11 cellular contexts compared by ENCODE assay signal in the genomic region with DNA sequence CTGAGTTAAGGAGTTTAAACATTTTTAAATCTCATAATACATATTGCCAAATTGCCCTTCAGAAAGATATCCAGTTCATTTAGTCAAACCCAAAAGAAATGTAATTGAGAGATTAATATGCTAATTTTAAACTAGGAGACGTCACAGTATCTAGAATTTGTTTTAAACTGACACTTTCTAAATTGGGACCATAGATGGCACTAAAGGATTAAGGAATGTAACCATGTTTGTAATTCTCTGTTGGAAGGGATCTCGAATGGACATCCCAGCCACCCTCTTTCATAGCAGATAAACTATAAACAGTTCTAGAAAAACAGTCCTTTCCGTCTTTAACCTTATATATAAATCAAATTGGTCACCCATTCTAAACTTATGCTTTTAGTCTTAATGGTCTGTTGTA. TPM values are rescaled to one million over a fixed set of nuclear protein-coding genes. Genes with fewer than 3 reads are reported as not detected.
DNase-seq lines count a peak whose midpoint lies in the region; ATAC-seq, FAIRE-seq and TF ChIP-seq lines count a peak whose summit lies in the region.
"Had no signal": no experiment of that assay in that cellular context is flagged by ENCODE, and none has a peak within 500 bp of the region (broad histone marks: within the 10 kb centered on the region; RNA-seq: fewer than 3 reads in every experiment).

No MANE protein-coding gene starts in this region.

- no peak for TF ChIP-seq EP300 in GM12878 (IDR thresholded peaks at IDR 0.05; ENCODE audit: borderline replicate concordance in 1 of 2, control insufficient read depth in 1 of 2, low read depth in 2 of 2, low read length in 2 of 2)
- TF ChIP-seq EP300 in suprapubic skin (IDR thresholded peaks at IDR 0.05): no peak

- no peak overlapping the region for H3K27ac ChIP-seq in GM12878 (ENCODE audit: control insufficient read depth, insufficient read depth)
- H3K27ac ChIP-seq in suprapubic skin: no peak overlapping the region
- H3K27ac ChIP-seq: right lobe of liver had no signal

- H3K4me3 ChIP-seq in GM12878 (no peak overlapping the region), suprapubic skin (no peak overlapping the region)
- H3K4me3 ChIP-seq: right lobe of liver had no signal

- ATAC-seq in GM12878 (peak; percentile 46; the same call in 2 of the 3 replicates), T-helper 17 cell (no peak)

- 17% methylated on average over 3 of the region's 3 CpGs for WGBS in GM12878 (ENCODE audit: insufficient coverage, insufficient replicate concordance, low lambda C conversion rate, missing lambda C conversion rate)
- WGBS in suprapubic skin: 33% methylated on average over 3 of the region's 3 CpGs

- POLR2A ChIA-PET in GM12878 (lab: Charles Lee): no interaction called here

- no peaks in the 10 kb centered on the region for H3K4me1 ChIP-seq in GM12878 (ENCODE audit: control insufficient read depth, insufficient read depth, low read length)
- no peaks in the 10 kb centered on the region for H3K4me1 ChIP-seq in suprapubic skin
- H3K4me1 ChIP-seq: right lobe of liver had no signal

- TF ChIP-seq RAD21 in GM12878 (IDR thresholded peaks at IDR 0.05; ENCODE audit: insufficient read depth, low read depth, low read length): 0 out of 2 replicates have a peak, but pooled peaks have one; percentile 9

- H2AFZ ChIP-seq in GM12878 (ENCODE audit: control insufficient read depth, low read depth, low read length): no peak overlapping the region

- no peak overlapping the region for H3K4me3 Mint-ChIP-seq in T-helper 17 cell

- H3K9me3 ChIP-seq in GM12878 (replicated peaks; ENCODE audit: control insufficient read depth, insufficient read depth, low read length) (0 out of 3 replicates have a peak, but pooled peaks cover 2% of the 10 kb centered on the region), suprapubic skin (no peaks in the 10 kb centered on the region), T-helper 17 cell (ENCODE audit: control insufficient read depth, low read length, poor library complexity, severe bottlenecking) (no peaks in the 10 kb centered on the region)
- H3K9me3 ChIP-seq: right lobe of liver had no signal

- no peaks in the 10 kb centered on the region for H3K79me2 ChIP-seq in GM12878 (ENCODE audit: control insufficient read depth, insufficient read depth, low read length)

- peak in 1 of 3 experiments; percentile 38; a peak in 1 of 6 replicates for TF ChIP-seq CTCF in GM12878 (IDR thresholded peaks at IDR 0.05 in 2 of 3, conservative IDR thresholded peaks at IDR 0.05 in 1 of 3; ENCODE audit: control insufficient read depth in 2 of 3, extremely low read depth in 1 of 3, insufficient read depth in 1 of 3, low read depth in 3 of 3, low read length in 3 of 3)
- TF ChIP-seq CTCF in suprapubic skin (IDR thresholded peaks at IDR 0.05): no peak

- H3K9ac ChIP-seq in GM12878 (ENCODE audit: control insufficient read depth, insufficient read depth, low read length): no peak overlapping the region

- no TSS peak for BruUV-seq in GM12878 (replicated peaks; lab: Mats Ljungman, UMichigan)

- H3K36me3 Mint-ChIP-seq in T-helper 17 cell (ENCODE audit: low read depth): no peaks in the 10 kb centered on the region

- no peaks in the 10 kb centered on the region for H4K20me1 ChIP-seq in GM12878 (ENCODE audit: control insufficient read depth, insufficient read depth)

- CTCF ChIA-PET in GM12878 (lab: Yijun Ruan, JAX): interaction anchor here (1.1 to 2.6 kb wide), 2 partner anchors 51 to 63 kb away, joined by 3 to 17 read pairs; no protein-coding TSS in a partner anchor

- H3K27ac Mint-ChIP-seq in T-helper 17 cell: no peak overlapping the region

- H3K27me3 ChIP-seq in GM12878 (replicated peaks in 1 of 2; ENCODE audit: control insufficient read depth in 2 of 2, insufficient read depth in 2 of 2, low read length in 1 of 2) (no peaks in the 10 kb centered on the region), suprapubic skin (peaks cover 4% of the 10 kb centered on the region)
- H3K27me3 ChIP-seq: right lobe of liver had no signal

- in situ Hi-C loops in GM12878 (cut with MboI): no loop called here

- SMC1A ChIA-PET in GM12878 (lab: Charles Lee; ENCODE audit: uncharacterized antibody, unreplicated experiment): interaction anchor here (2.0 kb wide), 1 partner anchor 55 kb away, joined by 6 read pairs; the partner anchor contains the start of gene VPS50

- H3K4me2 ChIP-seq in GM12878 (ENCODE audit: control insufficient read depth, insufficient read depth): no peak overlapping the region

- DNase-seq in EH (ENCODE audit: low read depth): peak; percentile 31
- DNase-seq in NCI-H146 treated with DMSO at 0.1 percent for 48 hours (lab: John Stamatoyannopoulos, UW; ENCODE audit: unreplicated experiment): peak; percentile 30
- DNase-seq in GM12878 (ENCODE audit: low read depth, low spot score): no peak
- peak; percentile 37 for DNase-seq in myocyte (ENCODE audit: low read depth)
- DNase-seq in suprapubic skin (ENCODE audit: low spot score in 2 of 2): no peak
- DNase-seq in T-helper 17 cell: no peak
- no peak for DNase-seq in glomerular visceral epithelial cell (ENCODE audit: extremely low spot score)
- no peak for DNase-seq in activated CD8-positive, alpha-beta memory T cell treated with anti-CD3 and anti-CD28 coated beads, Interleukin-2, amount 50 U/mL, for 4 hours
- DNase-seq: activated naive CD4-positive, alpha-beta T cell; right lobe of liver; Right ventricle myocardium superior had no signal

- FAIRE-seq in GM12878 (lab: Jason Lieb, UNC): no peak

- H3K4me1 Mint-ChIP-seq in T-helper 17 cell: peaks cover 2% of the 10 kb centered on the region

- H3K27me3 Mint-ChIP-seq in T-helper 17 cell: peaks cover 31% of the 10 kb centered on the region

- intact Hi-C loops in GM12878 (cut with micrococcal nuclease; ENCODE audit: unreplicated experiment): loop anchor here (5.0 kb wide), 1 partner anchor 49 kb away; the partner anchor contains the start of gene HEPACAM2

- RAD21 ChIA-PET in GM12878 (lab: Charles Lee; ENCODE audit: unreplicated experiment): no interaction called here

- TF ChIP-seq POLR2A in GM12878 (IDR thresholded peaks at IDR 0.05; ENCODE audit: low read depth, low read length) (no peak), suprapubic skin (IDR thresholded peaks at IDR 0.05) (no peak)

- H3K36me3 ChIP-seq in GM12878 (ENCODE audit: control insufficient read depth in 2 of 2, insufficient read depth in 2 of 2, low read length in 1 of 2) (no peaks in the 10 kb centered on the region), suprapubic skin (no peaks in the 10 kb centered on the region)
- H3K36me3 ChIP-seq: right lobe of liver had no signal

RNA-seq across cellular contexts. Expression of gene SAMD9L, which starts 30.0 kb away (rescaled TPM):
- 91.6 and 94.2 TPM in 2 replicates for total RNA-seq in GM12878 (2013; cell fraction: nucleolus; rRNA removed)
- total RNA-seq in GM12878 (2014; rRNA removed): 28.2 and 38.1 TPM in 2 replicates
- total RNA-seq in GM12878 (2014; rRNA removed; fragmentation: Illumina TruSeq; extraction: Trizol): 45.4 and 51.8 TPM in 2 replicates
- total RNA-seq in GM12878 (2021): 29.9 and 34.7 TPM in 2 replicates
- polyA plus RNA-seq in GM12878 (2011; ENCODE audit: low read depth): 38.8 TPM
- polyA plus RNA-seq in GM12878 (2011; rRNA removed): 51.3 and 87.8 TPM in 2 replicates
- 14.0 and 15.7 TPM in 2 replicates for polyA plus RNA-seq in GM12878 (2011; cell fraction: cytosol; rRNA removed)
- polyA plus RNA-seq in GM12878 (2011; cell fraction: nucleus; rRNA removed): 76.7 and 81.6 TPM in 2 replicates
- 17.4 and 23.4 TPM in 2 replicates for polyA plus RNA-seq in GM12878 (2012)
- polyA plus RNA-seq in GM12878 (2014; fragmentation: Illumina TruSeq; extraction: Trizol): 38.4 and 51.0 TPM in 2 replicates
- polyA plus RNA-seq in GM12878 (2014; fragmentation: Nextera tagmentation; extraction: Ambion mirVana): 10 to 100 TPM; 22.3 to 29.2 TPM
- polyA plus RNA-seq in GM12878 (2014; rRNA removed): 24.1 and 26.9 TPM in 2 replicates
- polyA plus RNA-seq in GM12878 (2016; fragmentation: Nextera tagmentation; extraction: Ambion mirVana): 10 to 100 TPM; 28.6 to 30.4 TPM
- polyA minus RNA-seq in GM12878 (2011; rRNA and poly(A)+ RNA removed): 33.7 and 42.6 TPM in 2 replicates
- polyA minus RNA-seq in GM12878 (2011; cell fraction: cytosol; rRNA and poly(A)+ RNA removed): 15.8 and 16.7 TPM in 2 replicates
- polyA minus RNA-seq in GM12878 (2011; cell fraction: nucleus; rRNA and poly(A)+ RNA removed): 33.4 and 38.1 TPM in 2 replicates
- 25.0 and 27.7 TPM in 2 replicates for total RNA-seq in myocyte
- polyA plus RNA-seq in myocyte (2012): 11.2 TPM
- 1 to 10 TPM; 1.2 to 6.7 (median 3.4) TPM for total RNA-seq in suprapubic skin
- total RNA-seq in T-helper 17 cell: 10 to 100 TPM; 17.7 to 24.7 TPM

RNA-seq across cellular contexts. Expression of gene HEPACAM2, which starts 48.1 kb away (rescaled TPM):
- not detected in 2 replicates for total RNA-seq in GM12878 (2013; cell fraction: nucleolus; rRNA removed)
- not detected in 2 replicates for total RNA-seq in GM12878 (2014; rRNA removed)
- not detected in 2 replicates for total RNA-seq in GM12878 (2014; rRNA removed; fragmentation: Illumina TruSeq; extraction: Trizol)
- total RNA-seq in GM12878 (2021): not detected in 2 replicates
- polyA plus RNA-seq in GM12878 (2011; ENCODE audit: low read depth): not detected
- 0.58 and 0.82 TPM in 2 replicates for polyA plus RNA-seq in GM12878 (2011; rRNA removed)
- 0.48 and 0.51 TPM in 2 replicates for polyA plus RNA-seq in GM12878 (2011; cell fraction: cytosol; rRNA removed)
- polyA plus RNA-seq in GM12878 (2011; cell fraction: nucleus; rRNA removed): 0.51 and 0.69 TPM in 2 replicates
- not detected in 2 replicates for polyA plus RNA-seq in GM12878 (2012)
- 0.13 TPM in 1 of 2 replicates, not detected in the other for polyA plus RNA-seq in GM12878 (2014; fragmentation: Illumina TruSeq; extraction: Trizol)
- polyA plus RNA-seq in GM12878 (2014; fragmentation: Nextera tagmentation; extraction: Ambion mirVana): under 1 TPM in 1 of 2 experiments, not detected in 1; 0.04 TPM
- 0.10 TPM in 1 of 2 replicates, not detected in the other for polyA plus RNA-seq in GM12878 (2014; rRNA removed)
- polyA plus RNA-seq in GM12878 (2016; fragmentation: Nextera tagmentation; extraction: Ambion mirVana): not detected
- polyA minus RNA-seq in GM12878 (2011; rRNA and poly(A)+ RNA removed): 0.46 and 0.80 TPM in 2 replicates
- polyA minus RNA-seq in GM12878 (2011; cell fraction: cytosol; rRNA and poly(A)+ RNA removed): not detected in 2 replicates
- 0.48 and 0.60 TPM in 2 replicates for polyA minus RNA-seq in GM12878 (2011; cell fraction: nucleus; rRNA and poly(A)+ RNA removed)
- total RNA-seq in myocyte: not detected in 2 replicates
- polyA plus RNA-seq in myocyte (2012): 0.04 TPM
- total RNA-seq in suprapubic skin: under 1 TPM in 1 of 4 donors, not detected in 3; 0.25 TPM
- total RNA-seq in T-helper 17 cell: not detected
- total RNA-seq: right lobe of liver, Right ventricle myocardium superior had no signal

RNA-seq across cellular contexts. Expression of gene VPS50, which starts 54.0 kb away (rescaled TPM):
- 89.4 and 90.2 TPM in 2 replicates for total RNA-seq in GM12878 (2013; cell fraction: nucleolus; rRNA removed)
- total RNA-seq in GM12878 (2014; rRNA removed): 16.3 and 19.0 TPM in 2 replicates
- 21.3 and 22.0 TPM in 2 replicates for total RNA-seq in GM12878 (2014; rRNA removed; fragmentation: Illumina TruSeq; extraction: Trizol)
- 17.7 and 18.2 TPM in 2 replicates for total RNA-seq in GM12878 (2021)
- 3.9 TPM for polyA plus RNA-seq in GM12878 (2011; ENCODE audit: low read depth)
- 17.7 and 27.1 TPM in 2 replicates for polyA plus RNA-seq in GM12878 (2011; rRNA removed)
- polyA plus RNA-seq in GM12878 (2011; cell fraction: cytosol; rRNA removed): 5.7 and 5.9 TPM in 2 replicates
- 21.6 and 34.2 TPM in 2 replicates for polyA plus RNA-seq in GM12878 (2011; cell fraction: nucleus; rRNA removed)
- polyA plus RNA-seq in GM12878 (2012): 4.7 and 6.5 TPM in 2 replicates
- 11.5 and 16.5 TPM in 2 replicates for polyA plus RNA-seq in GM12878 (2014; fragmentation: Illumina TruSeq; extraction: Trizol)
- polyA plus RNA-seq in GM12878 (2014; fragmentation: Nextera tagmentation; extraction: Ambion mirVana): 1 to 10 TPM; 4.0 to 5.6 TPM
- 8.5 and 9.5 TPM in 2 replicates for polyA plus RNA-seq in GM12878 (2014; rRNA removed)
- 10 to 100 TPM; 16.1 to 17.7 TPM for polyA plus RNA-seq in GM12878 (2016; fragmentation: Nextera tagmentation; extraction: Ambion mirVana)
- 17.1 and 40.8 TPM in 2 replicates for polyA minus RNA-seq in GM12878 (2011; rRNA and poly(A)+ RNA removed)
- polyA minus RNA-seq in GM12878 (2011; cell fraction: cytosol; rRNA and poly(A)+ RNA removed): 6.4 and 8.9 TPM in 2 replicates
- 32.5 and 50.6 TPM in 2 replicates for polyA minus RNA-seq in GM12878 (2011; cell fraction: nucleus; rRNA and poly(A)+ RNA removed)
- 38.2 and 46.6 TPM in 2 replicates for total RNA-seq in myocyte
- 8.0 TPM for polyA plus RNA-seq in myocyte (2012)
- 10 to 100 TPM; 12.5 to 57.6 (median 19.4) TPM for total RNA-seq in suprapubic skin
- total RNA-seq in T-helper 17 cell: 10 to 100 TPM; 23.8 to 27.5 TPM

Comparison
In these comparisons a context has a peak if more than half of its experiments do, and no peak if none do; other contexts are left out.
1. DNase-seq: peak in EH (single experiment), NCI-H146 treated with DMSO at 0.1 percent for 48 hours (single experiment) and myocyte (single experiment); none in GM12878 (single experiment), suprapubic skin (0 of 2), T-helper 17 cell (0 of 3), glomerular visceral epithelial cell (single experiment) and activated CD8-positive, alpha-beta memory T cell treated with anti-CD3 and anti-CD28 coated beads, Interleukin-2, amount 50 U/mL, for 4 hours (single experiment).